1 cellular context compared by ENCODE assay signal in genomic region chr1:109466440-109467300, GRCh38.
A peak's percentile ranks its signal among the peaks of the same experiment; 100 is the strongest.
TF ChIP-seq lines count a peak whose summit lies in the region.

SYPL2 (plus strand) TSS chr1:109466546; CDS start chr1:109466844, 298 bp downstream.

TF ChIP-seq in HepG2, 621 proteins besides CTCF, POLR2A, EP300 and RAD21 (continued from another document and continues in another):
- TF ChIP-seq ZSCAN20 (CRISPR knock-in tag; IDR thresholded peaks at IDR 0.05; ENCODE audit: borderline replicate concordance) (no peak), ZNF746 (CRISPR knock-in tag; IDR thresholded peaks at IDR 0.05) (0 out of 2 replicates have a peak, but pooled peaks have one; percentile 17), SCMH1 (CRISPR knock-in tag; IDR thresholded peaks at IDR 0.05; ENCODE audit: borderline replicate concordance) (no peak), MAX (IDR thresholded peaks at IDR 0.05) (peak; percentile 50), GPN1 (CRISPR knock-in tag; IDR thresholded peaks at IDR 0.05; ENCODE audit: borderline replicate concordance) (no peak), ZFY (CRISPR knock-in tag; IDR thresholded peaks at IDR 0.05) (peak; percentile 54), TIGD3 (CRISPR knock-in tag; IDR thresholded peaks at IDR 0.05; ENCODE audit: borderline replicate concordance) (no peak), CHD4 (IDR thresholded peaks at IDR 0.05; ENCODE audit: borderline replicate concordance, low read length) (no peak), NCOR1 (IDR thresholded peaks at IDR 0.05; ENCODE audit: borderline replicate concordance, low read length) (no peak), SALL2 (CRISPR knock-in tag; IDR thresholded peaks at IDR 0.05) (peak; percentile 36; the same call in 1 of the 2 replicates), ZNF574 (CRISPR knock-in tag; IDR thresholded peaks at IDR 0.05) (peak; percentile 40; the same call in 1 of the 2 replicates), ZNF780A (CRISPR knock-in tag; IDR thresholded peaks at IDR 0.05) (no peak), ARNT (IDR thresholded peaks at IDR 0.05) (no peak), BCL3 (CRISPR knock-in tag; IDR thresholded peaks at IDR 0.05) (peak; percentile 21; the same call in 1 of the 2 replicates), BRF2 (CRISPR knock-in tag; IDR thresholded peaks at IDR 0.05) (no peak), SP1 (IDR thresholded peaks at IDR 0.05) (no peak), SP1 (CRISPR knock-in tag; IDR thresholded peaks at IDR 0.05) (no peak), ZC3H13 (CRISPR knock-in tag; IDR thresholded peaks at IDR 0.05) (no peak), HNF1A (IDR thresholded peaks at IDR 0.05; ENCODE audit: low read depth) (no peak), HNF1A (CRISPR knock-in tag; IDR thresholded peaks at IDR 0.05; ENCODE audit: borderline replicate concordance) (0 out of 2 replicates have a peak, but pooled peaks have one; percentile 34), ZNF34 (CRISPR knock-in tag; IDR thresholded peaks at IDR 0.05; ENCODE audit: borderline replicate concordance) (no peak), ZSCAN29 (CRISPR knock-in tag; conservative IDR thresholded peaks at IDR 0.05) (peak; percentile 62; the same call in 1 of the 2 replicates), ZNF557 (CRISPR knock-in tag; IDR thresholded peaks at IDR 0.05) (no peak), PATZ1 (CRISPR knock-in tag; IDR thresholded peaks at IDR 0.05) (0 out of 2 replicates have a peak, but pooled peaks have one; percentile 14), FOXC1 (CRISPR knock-in tag; IDR thresholded peaks at IDR 0.05; ENCODE audit: borderline replicate concordance) (no peak), SSRP1 (CRISPR knock-in tag; IDR thresholded peaks at IDR 0.05) (no peak), CEBPG (CRISPR knock-in tag; IDR thresholded peaks at IDR 0.05) (no peak), SMAD9 (CRISPR knock-in tag; IDR thresholded peaks at IDR 0.05) (no peak), NBN (conservative IDR thresholded peaks at IDR 0.05) (no peak), LBX2 (CRISPR knock-in tag; IDR thresholded peaks at IDR 0.05; ENCODE audit: borderline replicate concordance) (no peak), ARNT2 (CRISPR knock-in tag; IDR thresholded peaks at IDR 0.05; ENCODE audit: low read depth) (peak; percentile 59; the same call in 1 of the 2 replicates), U2AF2 (IDR thresholded peaks at IDR 0.05; ENCODE audit: low read depth, low read length) (no peak), ATF7-NPFF (CRISPR knock-in tag; IDR thresholded peaks at IDR 0.05; ENCODE audit: low read depth) (peak; percentile 50; the same call in 1 of the 2 replicates), ZNF777 (CRISPR knock-in tag; IDR thresholded peaks at IDR 0.05) (peak; percentile 100), EZH2 (conservative IDR thresholded peaks at IDR 0.05; ENCODE audit: low read depth, low read length) (no peak), NFE2L1 (CRISPR knock-in tag; IDR thresholded peaks at IDR 0.05; ENCODE audit: borderline replicate concordance) (no peak), GLI4 (CRISPR knock-in tag; IDR thresholded peaks at IDR 0.05; ENCODE audit: borderline replicate concordance) (no peak), ZBTB46 (CRISPR knock-in tag; IDR thresholded peaks at IDR 0.05; ENCODE audit: borderline replicate concordance) (peak; percentile 32; the same call in 1 of the 2 replicates), HOXA3 (CRISPR knock-in tag; IDR thresholded peaks at IDR 0.05) (peak; percentile 52; the same call in 1 of the 2 replicates), ZNF33B (CRISPR knock-in tag; IDR thresholded peaks at IDR 0.05) (no peak), SAP130 (CRISPR knock-in tag; IDR thresholded peaks at IDR 0.05; ENCODE audit: low read depth) (peak; percentile 37; the same call in 1 of the 2 replicates), ZNF510 (CRISPR knock-in tag; IDR thresholded peaks at IDR 0.05; ENCODE audit: low read depth) (0 out of 2 replicates have a peak, but pooled peaks have one; percentile 66)
